In genomic region chr14:34237677-34238076, GRCh38 we compare ENCODE assay signal across 30 cellular contexts.
"Had no signal": no experiment of that assay in that cellular context is flagged by ENCODE, and none has a peak within 500 bp of the region (broad histone marks: within the 10 kb centered on the region; RNA-seq: fewer than 3 reads in every experiment).

No MANE protein-coding gene starts in this region.

- H3K36me3 ChIP-seq: Peyer's patch had no signal

- H3K27me3 ChIP-seq: Peyer's patch had no signal

- H3K36me3 Mint-ChIP-seq: activated CD8-positive, alpha-beta memory T cell treated with anti-CD3 and anti-CD28 coated beads, Interleukin-2, amount 10 ng/mL, durations not matched to agents 7 days and 5 days; activated naive CD4-positive, alpha-beta T cell treated with anti-CD3 and anti-CD28 coated beads, Interleukin-2, amount 10 ng/mL, durations not matched to agents 7 days and 5 days; activated naive CD8-positive, alpha-beta T cell; brain had no signal

- H3K27ac Mint-ChIP-seq: activated CD4-positive, alpha-beta memory T cell treated with anti-CD3 and anti-CD28 coated beads, Interleukin-2, amount 10 ng/mL, durations not matched to agents 7 days and 5 days; activated CD8-positive, alpha-beta memory T cell treated with anti-CD3 and anti-CD28 coated beads, Interleukin-2, amount 10 ng/mL, durations not matched to agents 7 days and 5 days; activated naive CD4-positive, alpha-beta T cell treated with anti-CD3 and anti-CD28 coated beads, Interleukin-2, amount 10 ng/mL, durations not matched to agents 7 days and 5 days; activated naive CD8-positive, alpha-beta T cell; activated naive CD8-positive, alpha-beta T cell treated with anti-CD3 and anti-CD28 coated beads, Interleukin-2, amount 50 U/mL, for 24 hours; brain had no signal

- H3K4me3 Mint-ChIP-seq: activated CD4-positive, alpha-beta memory T cell treated with anti-CD3 and anti-CD28 coated beads, Interleukin-2, amount 10 ng/mL, durations not matched to agents 7 days and 5 days; activated CD8-positive, alpha-beta memory T cell treated with anti-CD3 and anti-CD28 coated beads, Interleukin-2, amount 10 ng/mL, durations not matched to agents 7 days and 5 days; activated naive CD4-positive, alpha-beta T cell treated with anti-CD3 and anti-CD28 coated beads, Interleukin-2, amount 10 ng/mL, durations not matched to agents 7 days and 5 days; activated naive CD8-positive, alpha-beta T cell; activated naive CD8-positive, alpha-beta T cell treated with anti-CD3 and anti-CD28 coated beads, Interleukin-2, amount 50 U/mL, for 24 hours; brain had no signal

- H3K4me3 ChIP-seq: Peyer's patch had no signal

- DNase-seq: activated CD4-positive, alpha-beta memory T cell treated with anti-CD3 and anti-CD28 coated beads, Interleukin-2, amount 10 ng/mL, durations not matched to agents 7 days and 5 days; activated CD4-positive, alpha-beta T cell treated with anti-CD3 and anti-CD28 coated beads for 1 hour; activated CD4-positive, alpha-beta T cell treated with anti-CD3 and anti-CD28 coated beads for 48 hours; activated CD4-positive, CD25-positive, alpha-beta regulatory T cell; activated CD8-positive, alpha-beta memory T cell treated with anti-CD3 and anti-CD28 coated beads for 24 hours; activated CD8-positive, alpha-beta memory T cell treated with anti-CD3 and anti-CD28 coated beads, Interleukin-2, amount 10 ng/mL, durations not matched to agents 7 days and 5 days; activated CD8-positive, alpha-beta memory T cell treated with anti-CD3 and anti-CD28 coated beads, Interleukin-2, amount 50 U/mL, for 48 hours; activated effector memory CD4-positive, alpha-beta T cell treated with Interleukin-2 at 50 U/mL for 16 hours; activated naive CD4-positive, alpha-beta T cell treated with anti-CD3 and anti-CD28 coated beads, Interleukin-2, amount 10 ng/mL, durations not matched to agents 7 days and 5 days; activated naive CD8-positive, alpha-beta T cell treated with anti-CD3 and anti-CD28 coated beads, Interleukin-2, amount 50 U/mL, for 24 hours; activated T-cell treated with anti-CD3 and anti-CD28 coated beads, Interleukin-2, amount 50 U/mL, for 48 hours; anterior cingulate cortex; caudate nucleus; cerebellar nuclear complex; NCI-H1105; NCI-H1417 treated with DMSO at 0.1 percent for 48 hours; NCI-H2081 treated with DMSO at 0.1 percent for 48 hours; NCI-H226; NCI-H446 treated with DMSO at 0.1 percent for 48 hours; NCI-H524; Peyer's patch; RPMI8226; SHP77 treated with DMSO at 0.1 percent for 48 hours; SW 1271; T-helper 1 cell; T-helper 2 cell; T-helper 9 cell had no signal

- H3K4me1 ChIP-seq: Peyer's patch had no signal

- H3K27me3 Mint-ChIP-seq: brain had no signal

- H3K9me3 ChIP-seq: Peyer's patch had no signal

- H3K4me1 Mint-ChIP-seq: activated CD4-positive, alpha-beta memory T cell treated with anti-CD3 and anti-CD28 coated beads, Interleukin-2, amount 10 ng/mL, durations not matched to agents 7 days and 5 days; activated CD8-positive, alpha-beta memory T cell treated with anti-CD3 and anti-CD28 coated beads, Interleukin-2, amount 10 ng/mL, durations not matched to agents 7 days and 5 days; activated naive CD4-positive, alpha-beta T cell treated with anti-CD3 and anti-CD28 coated beads, Interleukin-2, amount 10 ng/mL, durations not matched to agents 7 days and 5 days; activated naive CD8-positive, alpha-beta T cell treated with anti-CD3 and anti-CD28 coated beads, Interleukin-2, amount 50 U/mL, for 24 hours; brain had no signal

- ATAC-seq: activated CD8-positive, alpha-beta memory T cell treated with anti-CD3 and anti-CD28 coated beads, Interleukin-2, amount 10 ng/mL, durations not matched to agents 7 days and 5 days; activated naive CD8-positive, alpha-beta T cell treated with anti-CD3 and anti-CD28 coated beads, Interleukin-2, amount 50 U/mL, for 24 hours had no signal

- H3K27ac ChIP-seq: Peyer's patch, VCaP had no signal

- H3K9me3 Mint-ChIP-seq: activated CD4-positive, alpha-beta memory T cell treated with anti-CD3 and anti-CD28 coated beads, Interleukin-2, amount 10 ng/mL, durations not matched to agents 7 days and 5 days; activated naive CD4-positive, alpha-beta T cell treated with anti-CD3 and anti-CD28 coated beads, Interleukin-2, amount 10 ng/mL, durations not matched to agents 7 days and 5 days; activated naive CD8-positive, alpha-beta T cell treated with anti-CD3 and anti-CD28 coated beads, Interleukin-2, amount 50 U/mL, for 24 hours had no signal
